In genomic region chr11:1304376-1304775, GRCh38 we compare ENCODE assay signal across 1 cellular context.
A peak's percentile ranks its signal among the peaks of the same experiment; 100 is the strongest.
TF ChIP-seq lines count a peak whose summit lies in the region.

No MANE protein-coding gene starts in this region.

TF ChIP-seq in HepG2, 621 proteins besides CTCF, POLR2A, EP300 and RAD21 (continued from another document and continues in another):
- TF ChIP-seq ZNF234 (CRISPR knock-in tag; conservative IDR thresholded peaks at IDR 0.05) (no peak), ATM (IDR thresholded peaks at IDR 0.05; ENCODE audit: borderline replicate concordance) (no peak), PBX2 (CRISPR knock-in tag; IDR thresholded peaks at IDR 0.05) (no peak), FOXA1 (IDR thresholded peaks at IDR 0.05) (no peak), FOXA1 (CRISPR knock-in tag; IDR thresholded peaks at IDR 0.05) (peak; percentile 65), IKZF5 (CRISPR knock-in tag; IDR thresholded peaks at IDR 0.05) (peak; percentile 51; the same call in 1 of the 2 replicates), ARID5B (CRISPR knock-in tag; IDR thresholded peaks at IDR 0.05) (peak; percentile 66), ZNF512B (CRISPR knock-in tag; IDR thresholded peaks at IDR 0.05; ENCODE audit: borderline replicate concordance) (no peak), ZNF350 (CRISPR knock-in tag; IDR thresholded peaks at IDR 0.05; ENCODE audit: borderline replicate concordance, low read depth) (no peak), AKAP8 (CRISPR knock-in tag; IDR thresholded peaks at IDR 0.05) (no peak), ZNF430 (CRISPR knock-in tag; IDR thresholded peaks at IDR 0.05) (no peak; the same call in 1 of the 2 replicates), SP5 (CRISPR knock-in tag; IDR thresholded peaks at IDR 0.05; ENCODE audit: borderline replicate concordance, low read depth) (peak; percentile 27; the same call in 1 of the 2 replicates), NR2F6 (IDR thresholded peaks at IDR 0.05) (no peak), NR2F6 (CRISPR knock-in tag; IDR thresholded peaks at IDR 0.05) (0 out of 2 replicates have a peak, but pooled peaks have one; percentile 14), JUN (CRISPR knock-in tag; IDR thresholded peaks at IDR 0.05) (no peak), DMAP1 (CRISPR knock-in tag; IDR thresholded peaks at IDR 0.05) (0 out of 2 replicates have a peak, but pooled peaks have one; percentile 27), RBFOX2 (IDR thresholded peaks at IDR 0.05; ENCODE audit: low read depth, low read length) (peak; percentile 74), ZNF687 (CRISPR knock-in tag; IDR thresholded peaks at IDR 0.05) (peak; percentile 78), ATRX (CRISPR knock-in tag; IDR thresholded peaks at IDR 0.05; ENCODE audit: borderline replicate concordance) (no peak), BCL6 (CRISPR knock-in tag; IDR thresholded peaks at IDR 0.05) (0 out of 2 replicates have a peak, but pooled peaks have one; percentile 16), REL (CRISPR knock-in tag; conservative IDR thresholded peaks at IDR 0.05) (no peak), ATF7-NPFF (CRISPR knock-in tag; IDR thresholded peaks at IDR 0.05; ENCODE audit: low read depth) (no peak; the same call in 1 of the 2 replicates), ZNF790 (CRISPR knock-in tag; IDR thresholded peaks at IDR 0.05; ENCODE audit: borderline replicate concordance) (no peak), MXD4 (CRISPR knock-in tag; IDR thresholded peaks at IDR 0.05) (no peak), ZBTB2 (CRISPR knock-in tag; IDR thresholded peaks at IDR 0.05; ENCODE audit: low read depth) (no peak), ZMAT3 (CRISPR knock-in tag; conservative IDR thresholded peaks at IDR 0.05) (peak; percentile 55; the same call in 1 of the 2 replicates), ZNF136 (CRISPR knock-in tag; IDR thresholded peaks at IDR 0.05; ENCODE audit: low read depth) (0 out of 2 replicates have a peak, but pooled peaks have one; percentile 72), SKIL (CRISPR knock-in tag; IDR thresholded peaks at IDR 0.05; ENCODE audit: borderline replicate concordance) (no peak), ZBTB4 (CRISPR knock-in tag; IDR thresholded peaks at IDR 0.05; ENCODE audit: borderline replicate concordance) (no peak), CHD4 (IDR thresholded peaks at IDR 0.05; ENCODE audit: borderline replicate concordance, low read length) (0 out of 2 replicates have a peak, but pooled peaks have one; percentile 12), ZNF562 (CRISPR knock-in tag; IDR thresholded peaks at IDR 0.05; ENCODE audit: borderline replicate concordance) (no peak), ZNF547 (CRISPR knock-in tag; IDR thresholded peaks at IDR 0.05) (0 out of 2 replicates have a peak, but pooled peaks have one; percentile 25), JARID2 (CRISPR knock-in tag; IDR thresholded peaks at IDR 0.05; ENCODE audit: insufficient replicate concordance) (no peak), RORA (CRISPR knock-in tag; IDR thresholded peaks at IDR 0.05) (no peak)
